Comparison of ENCODE assay signal across 20 cellular contexts in genomic region chr17:76911299-76912007, GRCh38. TPM values are rescaled to one million over a fixed set of nuclear protein-coding genes. Genes with fewer than 3 reads are reported as not detected.
DNase-seq lines count a peak whose midpoint lies in the region; ATAC-seq and TF ChIP-seq lines count a peak whose summit lies in the region.
"Had no signal": no experiment of that assay in that cellular context is flagged by ENCODE, and none has a peak within 500 bp of the region (broad histone marks: within the 10 kb centered on the region; RNA-seq: fewer than 3 reads in every experiment).

No MANE protein-coding gene starts in this region.

- H3K4me1 Mint-ChIP-seq in brain, result peaks cover 8% of the 10 kb centered on the region
- H3K4me1 Mint-ChIP-seq: activated CD4-positive, alpha-beta T cell treated with anti-CD3 and anti-CD28 coated beads, Interleukin-2, amount 10 ng/mL, durations not matched to agents 7 days and 5 days; activated CD8-positive, alpha-beta memory T cell treated with anti-CD3 and anti-CD28 coated beads, Interleukin-2, amount 10 ng/mL, durations not matched to agents 7 days and 5 days; nephron progenitor cell had no signal

- no peak overlapping the region for H2AFZ ChIP-seq in DND-41 (ENCODE audit: low read depth, low read length)
- H2AFZ ChIP-seq: hepatocyte had no signal

- H3K4me3 Mint-ChIP-seq in brain, result no peak overlapping the region
- H3K4me3 Mint-ChIP-seq: activated CD4-positive, alpha-beta T cell treated with anti-CD3 and anti-CD28 coated beads, Interleukin-2, amount 10 ng/mL, durations not matched to agents 7 days and 5 days; activated CD8-positive, alpha-beta memory T cell treated with anti-CD3 and anti-CD28 coated beads, Interleukin-2, amount 10 ng/mL, durations not matched to agents 7 days and 5 days; activated naive CD8-positive, alpha-beta T cell; activated T-helper 1 cell treated with anti-CD3 and anti-CD28 coated beads, Interleukin-12 subunit alpha, Interleukin-12 subunit beta, Interleukin-2, Interleukin-4 antibody, amounts not matched to agents 30 ng/mL and 10 ng/mL and 1 ng/mL, durations not matched to agents 14 hours and 24 hours and 36 hours; CD8-positive, alpha-beta T cell; nephron progenitor cell; T-helper 2 cell treated with Interferon-gamma antibody and Interleukin-4, amounts not matched to agents 5 μg/mL and 100 μg/mL, for 36 hours had no signal

- peak; percentile 21 for DNase-seq in COLO668 (lab: John Stamatoyannopoulos, UW; ENCODE audit: unreplicated experiment)
- peak; percentile 20 for DNase-seq in DND-41
- peak; percentile 91 for DNase-seq in NCI-H345 treated with DMSO at 0.1 percent for 48 hours (lab: John Stamatoyannopoulos, UW; ENCODE audit: unreplicated experiment)
- no peak for DNase-seq in cerebellum (ENCODE audit: low spot score)
- no peak for DNase-seq in suprapubic skin (ENCODE audit: low spot score in 2 of 2)
- DNase-seq: activated CD4-positive, alpha-beta T cell treated with anti-CD3 and anti-CD28 coated beads, Interleukin-2, amount 10 ng/mL, durations not matched to agents 7 days and 5 days; activated CD8-positive, alpha-beta memory T cell treated with anti-CD3 and anti-CD28 coated beads, Interleukin-2, amount 10 ng/mL, durations not matched to agents 7 days and 5 days; CD8-positive, alpha-beta T cell; effector CD8-positive, alpha-beta T cell; erythroblast; foreskin keratinocyte; NCI-H2081 treated with DMSO at 0.1 percent for 48 hours; nephron progenitor cell had no signal

- H3K4me3 ChIP-seq in DND-41 (ENCODE audit: low read depth in 1 of 2, low read length in 2 of 2) (no peak overlapping the region), suprapubic skin (no peak overlapping the region)
- H3K4me3 ChIP-seq: hepatocyte had no signal

- H3K9ac ChIP-seq in DND-41 (ENCODE audit: low read depth, low read length), result no peak overlapping the region

- no peaks in the 10 kb centered on the region for H3K9me3 ChIP-seq in DND-41 (ENCODE audit: insufficient read depth, low read length, severe bottlenecking)
- H3K9me3 ChIP-seq in suprapubic skin, result no peaks in the 10 kb centered on the region

- peaks cover 0 to 11% (median 0%) of the 10 kb centered on the region in 5 experiments for H3K9me3 Mint-ChIP-seq in brain
- H3K9me3 Mint-ChIP-seq: activated T-helper 1 cell treated with anti-CD3 and anti-CD28 coated beads, Interleukin-12 subunit alpha, Interleukin-12 subunit beta, Interleukin-2, Interleukin-4 antibody, amounts not matched to agents 30 ng/mL and 10 ng/mL and 1 ng/mL, durations not matched to agents 14 hours and 24 hours and 36 hours; CD8-positive, alpha-beta T cell; nephron progenitor cell; T-helper 2 cell treated with Interferon-gamma antibody and Interleukin-4, amounts not matched to agents 5 μg/mL and 100 μg/mL, for 36 hours had no signal

- no peak for TF ChIP-seq CTCF in DND-41 (IDR thresholded peaks at IDR 0.05; ENCODE audit: borderline replicate concordance, extremely low read depth, low read length, poor library complexity, severe bottlenecking)
- no peak for TF ChIP-seq CTCF in brain (conservative IDR thresholded peaks at IDR 0.05)
- no peak for TF ChIP-seq CTCF in suprapubic skin (IDR thresholded peaks at IDR 0.05)

- TF ChIP-seq EP300 in suprapubic skin (IDR thresholded peaks at IDR 0.05), result no peak

- H3K4me1 ChIP-seq in DND-41 (ENCODE audit: insufficient read depth, low read length) (no peaks in the 10 kb centered on the region), suprapubic skin (no peaks in the 10 kb centered on the region)
- H3K4me1 ChIP-seq: foreskin keratinocyte had no signal

- H3K27me3 ChIP-seq in DND-41 (ENCODE audit: insufficient read depth, low read length, poor library complexity) (no peaks in the 10 kb centered on the region), suprapubic skin (peaks cover 30% of the 10 kb centered on the region)
- H3K27me3 ChIP-seq: hepatocyte had no signal

- no peak overlapping the region for H3K4me2 ChIP-seq in DND-41 (ENCODE audit: insufficient read depth, low read length)
- H3K4me2 ChIP-seq: hepatocyte had no signal

- H3K36me3 Mint-ChIP-seq in brain, result peaks cover 34% of the 10 kb centered on the region
- H3K36me3 Mint-ChIP-seq: activated CD8-positive, alpha-beta memory T cell treated with anti-CD3 and anti-CD28 coated beads, Interleukin-2, amount 10 ng/mL, durations not matched to agents 7 days and 5 days; CD8-positive, alpha-beta T cell had no signal

- H3K27me3 Mint-ChIP-seq in brain, result no peaks in the 10 kb centered on the region
- H3K27me3 Mint-ChIP-seq: activated CD8-positive, alpha-beta memory T cell treated with anti-CD3 and anti-CD28 coated beads, Interleukin-2, amount 10 ng/mL, durations not matched to agents 7 days and 5 days had no signal

- H3K36me3 ChIP-seq in DND-41 (ENCODE audit: insufficient read depth, low read length) (no peaks in the 10 kb centered on the region), suprapubic skin (no peaks in the 10 kb centered on the region)

- 24% methylated on average over 2 of the region's 5 CpGs for WGBS in suprapubic skin

- peaks cover 26% of the 10 kb centered on the region for H4K20me1 ChIP-seq in DND-41 (ENCODE audit: insufficient read depth, low read length)

- H3K27ac ChIP-seq in DND-41 (ENCODE audit: low read length) (no peak overlapping the region), suprapubic skin (no peak overlapping the region)
- H3K27ac ChIP-seq: foreskin keratinocyte, hepatocyte, VCaP had no signal

- no peaks in the 10 kb centered on the region for H3K79me2 ChIP-seq in DND-41 (ENCODE audit: insufficient read depth, low read length)
- H3K79me2 ChIP-seq: hepatocyte had no signal

- ATAC-seq in DND-41 (ENCODE audit: insufficient read depth, low read depth), result no peak
- ATAC-seq in GM21515 (IDR thresholded peaks at IDR 0.05; ENCODE audit: unreplicated experiment), result no peak
- ATAC-seq: activated CD8-positive, alpha-beta memory T cell treated with anti-CD3 and anti-CD28 coated beads, Interleukin-2, amount 10 ng/mL, durations not matched to agents 7 days and 5 days; CD8-positive, alpha-beta T cell; foreskin keratinocyte had no signal

- TF ChIP-seq POLR2A in suprapubic skin (IDR thresholded peaks at IDR 0.05), result no peak

- peak overlapping the region in 3 of 5 experiments; percentile 30 to 51 (median 32) for H3K27ac Mint-ChIP-seq in brain
- H3K27ac Mint-ChIP-seq: activated CD4-positive, alpha-beta T cell treated with anti-CD3 and anti-CD28 coated beads, Interleukin-2, amount 10 ng/mL, durations not matched to agents 7 days and 5 days; activated CD8-positive, alpha-beta memory T cell treated with anti-CD3 and anti-CD28 coated beads, Interleukin-2, amount 10 ng/mL, durations not matched to agents 7 days and 5 days; activated naive CD8-positive, alpha-beta T cell; activated T-helper 1 cell treated with anti-CD3 and anti-CD28 coated beads, Interleukin-12 subunit alpha, Interleukin-12 subunit beta, Interleukin-2, Interleukin-4 antibody, amounts not matched to agents 30 ng/mL and 10 ng/mL and 1 ng/mL, durations not matched to agents 14 hours and 24 hours and 36 hours; CD8-positive, alpha-beta T cell; nephron progenitor cell; T-helper 2 cell treated with Interferon-gamma antibody and Interleukin-4, amounts not matched to agents 5 μg/mL and 100 μg/mL, for 36 hours had no signal

RNA-seq across cellular contexts. Expression of gene MGAT5B, which starts 43.2 kb away (rescaled TPM):
- polyA plus RNA-seq in brain (ENCODE audit: insufficient read depth, low read depth, low replicate concordance), result 46.3 TPM
- total RNA-seq in cerebellum, result 28.4 TPM
- under 1 TPM in 3 of 4 donors, not detected in 1; 0.26 to 0.72 (median 0.30) TPM for total RNA-seq in suprapubic skin

Comparison
In these comparisons a context has a peak if more than half of its experiments do, and no peak if none do; other contexts are left out.
1. DNase-seq: peak in COLO668 (single experiment), DND-41 (single experiment) and NCI-H345 treated with DMSO at 0.1 percent for 48 hours (single experiment); none in cerebellum (single experiment) and suprapubic skin (0 of 2).
2. RNA of gene MGAT5B, which starts 43.2 kb away (total RNA-seq): 28.4 TPM in cerebellum (single experiment); 0.26 to 0.72 TPM in suprapubic skin; every median in the first group is over 10 times any median in the second.